Comparison of ENCODE assay signal across 1 cellular context in genomic region chr21:45453308-45453950, GRCh38.
TF ChIP-seq lines count a peak whose summit lies in the region.

No MANE protein-coding gene starts in this region.

TF ChIP-seq in HepG2, 621 proteins besides CTCF, POLR2A, EP300 and RAD21:
- TF ChIP-seq PCBP2 (optimal IDR thresholded peaks at IDR 0.05; ENCODE audit: low read depth, low read length, poor library complexity, severe bottlenecking) (no peak), THYN1 (CRISPR knock-in tag; IDR thresholded peaks at IDR 0.05; ENCODE audit: borderline replicate concordance, low read depth) (no peak), ZNF264 (CRISPR knock-in tag; IDR thresholded peaks at IDR 0.05) (no peak), ZKSCAN5 (CRISPR knock-in tag; IDR thresholded peaks at IDR 0.05) (no peak), GRHL1 (CRISPR knock-in tag; conservative IDR thresholded peaks at IDR 0.05) (no peak), MTF1 (CRISPR knock-in tag; IDR thresholded peaks at IDR 0.05) (no peak), PRDM10 (CRISPR knock-in tag; IDR thresholded peaks at IDR 0.05; ENCODE audit: low read depth) (no peak), TEF (CRISPR knock-in tag; IDR thresholded peaks at IDR 0.05) (no peak), ZNF282 (IDR thresholded peaks at IDR 0.05; ENCODE audit: partially characterized antibody) (no peak), NFIC (IDR thresholded peaks at IDR 0.05; ENCODE audit: low read length) (no peak), AGO2 (optimal IDR thresholded peaks at IDR 0.05; ENCODE audit: low read depth, low read length) (no peak), FUBP1 (CRISPR knock-in tag; IDR thresholded peaks at IDR 0.05; ENCODE audit: borderline replicate concordance) (no peak), RNF219 (CRISPR knock-in tag; IDR thresholded peaks at IDR 0.05) (no peak)
